Comparison of ENCODE assay signal across 16 cellular contexts in genomic region chr2:173793649-173794565, GRCh38.
DNase-seq lines count a peak whose midpoint lies in the region; ATAC-seq, FAIRE-seq and TF ChIP-seq lines count a peak whose summit lies in the region.
"Had no signal": no experiment of that assay in that cellular context is flagged by ENCODE, and none has a peak within 500 bp of the region (broad histone marks: within the 10 kb centered on the region; RNA-seq: fewer than 3 reads in every experiment).

No MANE protein-coding gene starts in this region.

- H4K91ac ChIP-seq in H1 (replicated peaks; ENCODE audit: insufficient read length, low read length), result no peak overlapping the region

- TF ChIP-seq EP300 in H1 (IDR thresholded peaks at IDR 0.05; ENCODE audit: borderline replicate concordance in 1 of 2, low read depth in 2 of 2, low read length in 2 of 2), result no peak

- no TSS peak for BruUV-seq in PC-3 (replicated peaks; lab: Mats Ljungman, UMichigan)

- no peaks in the 10 kb centered on the region for H3K27me3 Mint-ChIP-seq in neural crest cell (ENCODE audit: low read depth)

- no peak overlapping the region for H4K8ac ChIP-seq in H1 (ENCODE audit: extremely low read depth, insufficient read depth, low read length)

- H2AK5ac ChIP-seq in H1 (ENCODE audit: low read depth, low read length), result no peak overlapping the region

- H4K5ac ChIP-seq in H1 (ENCODE audit: insufficient read length, low read depth, low read length), result no peak overlapping the region

- DNase-seq in HuH-7 (ENCODE audit: low spot score) (peak; percentile 24), NCI-H69 (lab: John Stamatoyannopoulos, UW) (peak; percentile 3), H1 (ENCODE audit: low read depth in 1 of 2, low spot score in 2 of 2) (peak in 1 of 2 experiments; percentile 37), neural crest cell (ENCODE audit: low read depth, low spot score) (no peak), PC-3 (no peak)
- no peak for DNase-seq in activated CD8-positive, alpha-beta memory T cell treated with anti-CD3 and anti-CD28 coated beads, Interleukin-2, amount 50 U/mL, for 4 hours
- DNase-seq: activated CD8-positive, alpha-beta T cell treated with anti-CD3 and anti-CD28 coated beads, Interleukin-2, amount 10 ng/mL, durations not matched to agents 7 days and 5 days; effector memory CD4-positive, alpha-beta T cell; foreskin fibroblast; MG63; PC-9; right cardiac atrium had no signal

- no peak overlapping the region for H3K4me3 Mint-ChIP-seq in neural crest cell
- H3K4me3 Mint-ChIP-seq: activated CD8-positive, alpha-beta T cell treated with anti-CD3 and anti-CD28 coated beads, Interleukin-2, amount 10 ng/mL, durations not matched to agents 7 days and 5 days; nephron had no signal

- no peak for TF ChIP-seq RAD21 in H1 (IDR thresholded peaks at IDR 0.05 in 1 of 2, conservative IDR thresholded peaks at IDR 0.05 in 1 of 2; ENCODE audit: low read depth in 2 of 2, low read length in 2 of 2)

- H2BK20ac ChIP-seq in H1 (ENCODE audit: low read length), result no peak overlapping the region

- H3K79me2 ChIP-seq in H1 (ENCODE audit: control insufficient read depth in 1 of 2, insufficient read depth in 2 of 2, low read length in 2 of 2), result no peaks in the 10 kb centered on the region
- H3K79me2 ChIP-seq in PC-3 (ENCODE audit: low read length), result no peaks in the 10 kb centered on the region

- H3K27ac Mint-ChIP-seq in neural crest cell (ENCODE audit: unreplicated experiment), result peak overlapping the region; percentile 37
- H3K27ac Mint-ChIP-seq: activated CD8-positive, alpha-beta T cell treated with anti-CD3 and anti-CD28 coated beads, Interleukin-2, amount 10 ng/mL, durations not matched to agents 7 days and 5 days had no signal

- intact Hi-C loops in PC-3 (cut with micrococcal nuclease), result no loop called here

- H3K4me1 Mint-ChIP-seq in neural crest cell, result peaks cover 20% of the 10 kb centered on the region

- no peak overlapping the region for H3K18ac ChIP-seq in H1 (ENCODE audit: extremely low read depth, low read length)

- no peaks in the 10 kb centered on the region for H3K9me3 ChIP-seq in H1 (ENCODE audit: insufficient read depth in 2 of 2, low read depth in 1 of 2, low read length in 1 of 2)
- no peaks in the 10 kb centered on the region for H3K9me3 ChIP-seq in PC-3 (ENCODE audit: low read length)
- H3K9me3 ChIP-seq: MG63 had no signal

- no peak overlapping the region for H3K23ac ChIP-seq in H1 (ENCODE audit: insufficient read length)

- TF ChIP-seq POLR2A in H1 (IDR thresholded peaks at IDR 0.05; ENCODE audit: control extremely low read depth in 1 of 2, low read depth in 2 of 2, low read length in 2 of 2), result no peak

- H3K14ac ChIP-seq in H1 (ENCODE audit: insufficient read length), result no peak overlapping the region

- TF ChIP-seq CTCF in H1 (IDR thresholded peaks at IDR 0.05; ENCODE audit: control extremely low read depth in 1 of 3, insufficient read depth in 1 of 3, low read depth in 1 of 3, low read length in 3 of 3) (no peak), neural crest cell (conservative IDR thresholded peaks at IDR 0.05) (no peak), PC-3 (conservative IDR thresholded peaks at IDR 0.05; ENCODE audit: low read depth, low read length) (no peak)

- H3K27ac ChIP-seq in H1 (ENCODE audit: low read depth, low read length) (no peak overlapping the region), PC-3 (ENCODE audit: low read length) (no peak overlapping the region)
- H3K27ac ChIP-seq: BLaER1 treated with 17β-estradiol and CSF1 and Interleukin-3, amounts not matched to agents 10 nM and 100 nM; PC-9 had no signal

- H3K4me1 ChIP-seq in H1 (replicated peaks in 1 of 4; ENCODE audit: control insufficient read depth in 3 of 4, insufficient read depth in 4 of 4, low read length in 3 of 4) (peaks cover 0 to 23% (median 11%) of the 10 kb centered on the region in 4 experiments; a peak in 4 of 7 replicates), PC-3 (ENCODE audit: insufficient read depth, low read length) (no peaks in the 10 kb centered on the region)

- H2BK120ac ChIP-seq in H1 (replicated peaks; ENCODE audit: low read depth, low read length), result no peak overlapping the region

- H4K20me1 ChIP-seq in H1 (replicated peaks in 1 of 2; ENCODE audit: control insufficient read depth in 1 of 2, insufficient read depth in 2 of 2, low read length in 2 of 2), result no peaks in the 10 kb centered on the region
- H4K20me1 ChIP-seq in PC-3 (ENCODE audit: low read length), result no peaks in the 10 kb centered on the region
- H4K20me1 ChIP-seq: BLaER1 treated with 17β-estradiol and CSF1 and Interleukin-3, amounts not matched to agents 10 nM and 100 nM had no signal

- FAIRE-seq in H1 (lab: Jason Lieb, UNC), result peak; percentile 48
- FAIRE-seq: H54 had no signal

- H2BK15ac ChIP-seq in H1 (ENCODE audit: low read length), result no peak overlapping the region

- no peaks in the 10 kb centered on the region for H3K9me3 Mint-ChIP-seq in neural crest cell
- H3K9me3 Mint-ChIP-seq: nephron had no signal

- no peaks in the 10 kb centered on the region for H3K23me2 ChIP-seq in H1 (ENCODE audit: low read depth, low read length)

- H3K9me2 ChIP-seq in PC-3 (replicated peaks; ENCODE audit: low read length), result no peaks in the 10 kb centered on the region

- no peak overlapping the region for H3K4me2 ChIP-seq in H1 (ENCODE audit: insufficient read depth in 1 of 2, low read depth in 2 of 2, low read length in 2 of 2)
- H3K4me2 ChIP-seq in PC-3 (ENCODE audit: low read length), result no peak overlapping the region
- H3K4me2 ChIP-seq: BLaER1 treated with 17β-estradiol and CSF1 and Interleukin-3, amounts not matched to agents 10 nM and 100 nM; PC-9 had no signal

- H2AFZ ChIP-seq in H1 (ENCODE audit: low read length), result no peak overlapping the region
- no peak overlapping the region for H2AFZ ChIP-seq in PC-3 (ENCODE audit: low read length)
- H2AFZ ChIP-seq: PC-9 had no signal

- H3K9ac ChIP-seq in H1 (replicated peaks in 1 of 4; ENCODE audit: extremely low read depth in 1 of 4, low read depth in 3 of 4, low read length in 3 of 4) (no peak overlapping the region), PC-3 (ENCODE audit: low read length) (no peak overlapping the region)
- H3K9ac ChIP-seq: BLaER1 treated with 17β-estradiol and CSF1 and Interleukin-3, amounts not matched to agents 10 nM and 100 nM had no signal

- no peaks in the 10 kb centered on the region for H3K36me3 Mint-ChIP-seq in neural crest cell (ENCODE audit: low read depth)

- 0 out of 2 replicates have a peak overlapping the region, but pooled peaks have one; percentile 33 for H2BK12ac ChIP-seq in H1 (ENCODE audit: low read depth, low read length)

- no peaks in the 10 kb centered on the region for H3K36me3 ChIP-seq in H1 (ENCODE audit: control insufficient read depth in 2 of 4, insufficient read depth in 4 of 4, low read length in 3 of 4)
- H3K36me3 ChIP-seq in PC-3 (ENCODE audit: low read depth, low read length), result no peaks in the 10 kb centered on the region
- H3K36me3 ChIP-seq: BLaER1 treated with 17β-estradiol and CSF1 and Interleukin-3, amounts not matched to agents 10 nM and 100 nM; MG63 had no signal

- H3K4me3 ChIP-seq in H1 (ENCODE audit: extremely low read depth in 1 of 4, insufficient read depth in 2 of 4, low read depth in 3 of 4, low read length in 4 of 4), result no peak overlapping the region
- H3K4me3 ChIP-seq in PC-3 (ENCODE audit: low read length), result no peak overlapping the region
- H3K4me3 ChIP-seq: BLaER1 treated with 17β-estradiol and CSF1 and Interleukin-3, amounts not matched to agents 10 nM and 100 nM; MG63; PC-9 had no signal

- H3F3A ChIP-seq in PC-3 (ENCODE audit: low read length, unreplicated experiment), result no peaks in the 10 kb centered on the region

- H3K79me1 ChIP-seq in H1 (ENCODE audit: low read depth, low read length), result no peaks in the 10 kb centered on the region

- H2BK5ac ChIP-seq in H1 (ENCODE audit: low read depth, low read length), result no peak overlapping the region

- POLR2A ChIA-PET in H1 (lab: Charles Lee; ENCODE audit: partially characterized antibody), result no interaction called here
- POLR2A ChIA-PET in PC-3 (lab: Charles Lee; ENCODE audit: unreplicated experiment), result no interaction called here

- CTCF ChIA-PET in H1 (lab: Charles Lee; ENCODE audit: partially characterized antibody), result interaction anchor here (0.6 kb wide), 1 partner anchor 100 kb away, joined by 3 read pairs; no protein-coding TSS in a partner anchor
- CTCF ChIA-PET in PC-3 (lab: Charles Lee), result no interaction called here

- H3K56ac ChIP-seq in H1 (replicated peaks; ENCODE audit: insufficient read length, low read depth, low read length), result no peak overlapping the region

- WGBS in H1 (ENCODE audit: extremely low coverage in 1 of 2, insufficient coverage in 1 of 2, insufficient read length in 1 of 2, insufficient replicate concordance in 2 of 2, low coverage in 1 of 2, low lambda C conversion rate in 2 of 2, missing lambda C conversion rate in 1 of 2), 2 experiments, result 81% methylated on average over 12 of the region's 12 CpGs; no CpG with 5 or more reads in 1 of the 2 experiments

- ATAC-seq in PC-3 (no peak), HG02981 (IDR thresholded peaks at IDR 0.05; ENCODE audit: unreplicated experiment) (no peak)
- ATAC-seq: activated CD8-positive, alpha-beta T cell treated with anti-CD3 and anti-CD28 coated beads, Interleukin-2, amount 10 ng/mL, durations not matched to agents 7 days and 5 days; right cardiac atrium had no signal

- no peaks in the 10 kb centered on the region for H3K27me3 ChIP-seq in H1 (replicated peaks in 1 of 4; ENCODE audit: control insufficient read depth in 3 of 4, extremely low read depth in 1 of 4, insufficient read depth in 3 of 4, low read length in 3 of 4)
- no peaks in the 10 kb centered on the region for H3K27me3 ChIP-seq in PC-3 (ENCODE audit: low read length)
- H3K27me3 ChIP-seq: BLaER1 treated with 17β-estradiol and CSF1 and Interleukin-3, amounts not matched to agents 10 nM and 100 nM; MG63 had no signal

- H3K4ac ChIP-seq in H1 (replicated peaks; ENCODE audit: insufficient read length, low read depth, low read length), result no peak overlapping the region

TF ChIP-seq in H1, 55 proteins besides CTCF, POLR2A, EP300 and RAD21:
- TF ChIP-seq CREB1 (IDR thresholded peaks at IDR 0.05) (0 out of 2 replicates have a peak, but pooled peaks have one; percentile 17), KDM5A (IDR thresholded peaks at IDR 0.05; ENCODE audit: low read length) (no peak)

Comparison
In these comparisons a context has a peak if more than half of its experiments do, and no peak if none do; other contexts are left out.
1. DNase-seq: peak in HuH-7 (single experiment) and NCI-H69 (single experiment); none in neural crest cell (single experiment), PC-3 (single experiment) and activated CD8-positive, alpha-beta memory T cell treated with anti-CD3 and anti-CD28 coated beads, Interleukin-2, amount 50 U/mL, for 4 hours (single experiment).